16 cellular contexts compared by ENCODE assay signal in the genomic region with DNA sequence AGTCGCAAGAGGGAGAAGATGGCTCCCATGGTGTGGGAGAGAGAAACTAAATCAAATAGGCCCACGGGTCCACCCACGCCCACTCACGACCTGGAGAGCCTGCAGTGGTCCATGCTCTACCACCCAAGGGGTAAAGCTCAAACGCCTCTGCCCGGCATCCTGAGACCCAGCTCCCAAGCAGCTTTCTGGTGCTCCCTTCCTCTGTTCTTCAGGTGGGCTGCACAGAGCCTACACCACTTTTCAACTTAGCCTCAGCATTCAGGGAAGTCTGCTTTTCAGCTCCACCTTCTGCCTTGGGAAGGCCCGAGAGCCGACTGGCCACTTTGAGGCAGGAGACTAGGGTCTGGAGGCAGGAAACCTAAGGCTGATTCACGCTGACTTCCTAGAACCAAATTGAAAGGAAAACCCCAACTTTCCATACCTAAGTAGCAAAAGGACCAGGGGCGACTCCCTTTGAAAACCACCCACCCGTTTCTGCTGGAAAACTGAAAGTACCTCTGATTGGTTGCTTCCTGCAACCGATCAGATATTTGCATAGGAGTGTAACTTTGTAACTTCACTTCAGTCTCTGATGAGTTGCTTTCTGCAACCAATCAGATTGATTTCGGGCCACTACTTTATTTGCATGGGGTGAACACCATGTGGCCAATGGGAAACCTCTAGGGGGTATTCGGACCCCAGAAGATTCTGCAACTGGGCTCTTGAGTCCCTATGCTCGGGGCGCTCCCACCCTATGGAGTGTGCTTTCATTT. TPM values are rescaled to one million over a fixed set of nuclear protein-coding genes. Genes with fewer than 3 reads are reported as not detected.
A peak's percentile ranks its signal among the peaks of the same experiment; 100 is the strongest.
DNase-seq lines count a peak whose midpoint lies in the region; ATAC-seq and TF ChIP-seq lines count a peak whose summit lies in the region.
"Had no signal": no experiment of that assay in that cellular context is flagged by ENCODE, and none has a peak within 500 bp of the region (broad histone marks: within the 10 kb centered on the region; RNA-seq: fewer than 3 reads in every experiment).

No MANE protein-coding gene starts in this region.

- in situ Hi-C loops in Caki2 (cut with HindIII; ENCODE audit: low pct_unique_long_range_greater_than_20kb, low sequenced_read_pairs) = no loop called here

- ATAC-seq in GM21515 (IDR thresholded peaks at IDR 0.05; ENCODE audit: unreplicated experiment) (peak; percentile 47), lower lobe of right lung (no peak), GM19023 (IDR thresholded peaks at IDR 0.05; ENCODE audit: unreplicated experiment) (no peak), Right ventricle myocardium inferior (no peak)

- no peak for TF ChIP-seq POLR2A in Peyer's patch (IDR thresholded peaks at IDR 0.05)

- intact Hi-C loops in lower lobe of right lung (cut with DNase I) = no loop called here
- intact Hi-C loops in cardiac septum (cut with DNase I) = no loop called here
- intact Hi-C loops in Right ventricle myocardium inferior (cut with DNase I) = no loop called here

- H3K27ac ChIP-seq in Peyer's patch = peak overlapping the region in 2 of 4 donors; percentile 51 to 53
- no peak overlapping the region for H3K27ac ChIP-seq in lower lobe of right lung
- H3K27ac ChIP-seq: hepatocyte, prostate gland had no signal

- TF ChIP-seq CTCF in Peyer's patch (IDR thresholded peaks at IDR 0.05) (no peak), lower lobe of right lung (IDR thresholded peaks at IDR 0.05) (no peak)

- H3K27me3 ChIP-seq in Peyer's patch (no peaks in the 10 kb centered on the region), lower lobe of right lung (ENCODE audit: low read depth) (no peaks in the 10 kb centered on the region)
- H3K27me3 ChIP-seq: hepatocyte had no signal

- DNase-seq in Caki2 (ENCODE audit: low read depth) (peak; percentile 69), Peyer's patch (no peak), lower lobe of right lung (no peak), cardiac septum (ENCODE audit: low spot score) (no peak), Right ventricle myocardium inferior (ENCODE audit: missing footprints) (no peak), KG1 (lab: John Stamatoyannopoulos, UW) (no peak)
- DNase-seq: activated T-cell treated with anti-CD3 and anti-CD28 coated beads, Interleukin-2, amount 50 U/mL, for 24 hours; NCI-H1105 treated with DMSO at 0.1 percent for 48 hours; NCI-H82; stimulated activated naive CD4-positive, alpha-beta T cell treated with Interleukin-2 at 50 U/mL for 16 hours; T1000 had no signal

- H3K4me1 ChIP-seq in Peyer's patch (no peaks in the 10 kb centered on the region), lower lobe of right lung (no peaks in the 10 kb centered on the region)
- H3K4me1 ChIP-seq: prostate gland had no signal

- H3K4me3 ChIP-seq in Peyer's patch (peak overlapping the region; percentile 26 to 39 (median 26)), lower lobe of right lung (peak overlapping the region; percentile 19)
- H3K4me3 ChIP-seq: hepatocyte, lung, prostate gland had no signal

- H3K9me3 ChIP-seq in Peyer's patch = no peaks in the 10 kb centered on the region
- no peaks in the 10 kb centered on the region for H3K9me3 ChIP-seq in lower lobe of right lung
- H3K9me3 ChIP-seq: prostate gland had no signal

- H3K36me3 ChIP-seq in Peyer's patch (no peaks in the 10 kb centered on the region), lower lobe of right lung (no peaks in the 10 kb centered on the region)
- H3K36me3 ChIP-seq: prostate gland had no signal

RNA-seq across cellular contexts. Expression of a gene that starts 26.8 kb away (rescaled TPM):
- total RNA-seq in Caki2 (2014; rRNA removed; shearing (Covaris generic); ENCODE audit: low replicate concordance) = not detected in 2 replicates
- not detected for total RNA-seq in Peyer's patch
- total RNA-seq in lower lobe of right lung = not detected
- not detected for total RNA-seq in cardiac septum
- not detected for total RNA-seq in Right ventricle myocardium inferior
- total RNA-seq: hepatocyte, lung had no signal

RNA-seq across cellular contexts. Expression of a gene that starts 44.1 kb away (rescaled TPM):
- total RNA-seq in Caki2 (2014; rRNA removed; shearing (Covaris generic); ENCODE audit: low replicate concordance) = 0.03 and 0.49 TPM in 2 replicates
- 1 to 10 TPM; 1.0 to 4.7 (median 3.2) TPM for total RNA-seq in Peyer's patch
- 0.74 TPM for total RNA-seq in lower lobe of right lung
- total RNA-seq in cardiac septum = not detected
- not detected for total RNA-seq in Right ventricle myocardium inferior
